In genomic region chr10:3836222-3836820, GRCh38 we compare ENCODE assay signal across 1 cellular context.
TF ChIP-seq lines count a peak whose summit lies in the region.

No MANE protein-coding gene starts in this region.

TF ChIP-seq in HCT116, 20 proteins besides CTCF, POLR2A, EP300 and RAD21 (continued from another document):
- no peak for TF ChIP-seq REST (IDR thresholded peaks at IDR 0.05; ENCODE audit: low read depth)
- TF ChIP-seq ZFX (IDR thresholded peaks at IDR 0.05) = no peak
